13 cellular contexts compared by ENCODE assay signal in the genomic region with DNA sequence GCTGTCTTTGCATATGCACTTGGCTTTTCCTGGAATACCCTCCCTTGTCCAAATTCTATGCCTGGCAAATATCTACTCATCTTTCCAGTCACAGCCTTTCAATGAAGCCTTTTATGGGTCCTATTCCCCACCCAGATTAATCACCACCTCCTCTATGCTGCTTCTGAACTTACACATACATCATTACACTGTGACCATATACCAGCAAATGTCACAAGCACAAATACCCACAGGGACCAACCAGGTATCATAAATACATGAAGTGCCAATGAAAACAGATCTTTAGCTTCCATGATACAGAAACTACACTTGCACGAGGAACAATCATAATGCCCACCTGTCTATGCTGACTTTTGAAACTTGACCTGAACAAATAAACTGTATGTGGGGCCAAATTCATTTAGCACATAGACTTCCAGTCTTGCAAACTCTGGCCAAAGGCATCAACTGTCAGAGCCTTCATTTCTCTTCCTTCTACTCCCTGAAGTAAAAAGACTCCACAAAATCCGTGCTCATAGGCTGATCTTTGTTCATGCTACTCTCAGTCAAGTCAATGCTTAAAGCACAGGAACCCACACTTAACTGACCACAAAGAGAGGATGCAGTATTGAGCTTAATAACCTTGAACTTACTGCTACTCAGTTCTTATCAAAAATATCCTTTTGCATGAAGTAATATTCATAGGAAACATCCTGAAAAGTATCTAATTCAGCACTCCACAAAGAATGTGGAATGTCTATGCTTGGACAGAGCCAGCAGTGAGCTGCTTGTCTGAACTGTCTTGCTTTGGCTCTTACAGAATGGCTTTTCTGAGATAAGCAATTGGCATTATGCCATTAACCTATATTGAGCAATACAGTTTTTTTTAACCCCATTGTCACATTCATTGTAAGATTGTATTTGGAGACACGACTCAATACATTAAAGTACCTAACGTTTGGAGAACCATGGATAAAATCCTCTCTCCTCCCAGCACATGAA. TPM values are rescaled to one million over a fixed set of nuclear protein-coding genes. Genes with fewer than 3 reads are reported as not detected.
DNase-seq lines count a peak whose midpoint lies in the region; ATAC-seq and TF ChIP-seq lines count a peak whose summit lies in the region.
"Had no signal": no experiment of that assay in that cellular context is flagged by ENCODE, and none has a peak within 500 bp of the region (broad histone marks: within the 10 kb centered on the region; RNA-seq: fewer than 3 reads in every experiment).

No MANE protein-coding gene starts in this region.

- no peak for TF ChIP-seq EP300 in SK-N-SH (IDR thresholded peaks at IDR 0.05; ENCODE audit: borderline replicate concordance in 1 of 2, low read depth in 1 of 2, low read length in 1 of 2)

- H3F3A ChIP-seq in SK-N-SH (replicated peaks; ENCODE audit: insufficient read depth), result no peaks in the 10 kb centered on the region

- H3K4me2 ChIP-seq in SK-N-SH (no peak overlapping the region), H9 (ENCODE audit: insufficient read depth, insufficient read length, low read length) (no peak overlapping the region)

- 49% methylated on average over 4 of the region's 4 CpGs for WGBS in SK-N-SH (ENCODE audit: low lambda C conversion rate)
- WGBS in H9 (ENCODE audit: extremely low coverage, insufficient read length, low lambda C conversion rate), result no CpG with 5 or more reads among the region's 4 CpGs

- H3K4me3 Mint-ChIP-seq in H9, result no peak overlapping the region

- H3K4me3 ChIP-seq in HEK293 (ENCODE audit: low read depth, low read length) (no peak overlapping the region), SK-N-SH (ENCODE audit: low read depth in 2 of 2, low read length in 1 of 2) (no peak overlapping the region), fibroblast of villous mesenchyme (ENCODE audit: low read depth, low read length) (no peak overlapping the region)
- H3K4me3 ChIP-seq: upper lobe of left lung had no signal

- no peaks in the 10 kb centered on the region for H3K9me2 ChIP-seq in SK-N-SH

- H3K9ac ChIP-seq in SK-N-SH, result no peak overlapping the region
- no peak overlapping the region for H3K9ac ChIP-seq in H9 (ENCODE audit: extremely low read depth, insufficient read length, low read length)

- POLR2A ChIA-PET in HEK293 (lab: Yijun Ruan, JAX), result no interaction called here
- POLR2A ChIA-PET in SK-N-SH (lab: Yijun Ruan, JAX), result no interaction called here

- no peak overlapping the region for H2BK20ac ChIP-seq in H9 (ENCODE audit: low read depth, low read length, poor library complexity, severe bottlenecking)

- H3T11ph ChIP-seq in H9 (ENCODE audit: low read length), result no peak overlapping the region

- H2BK5ac ChIP-seq in H9 (ENCODE audit: insufficient read length, low read length), result no peak overlapping the region

- no peaks in the 10 kb centered on the region for H3K79me1 ChIP-seq in H9 (ENCODE audit: insufficient read depth, low read depth, low read length, poor library complexity, severe bottlenecking)

- H3K18ac ChIP-seq in H9 (ENCODE audit: insufficient read length, low read depth, low read length), result no peak overlapping the region

- no peak overlapping the region for H2AK5ac ChIP-seq in H9 (ENCODE audit: insufficient read length, low read length)

- intact Hi-C loops in head of caudate nucleus (cut with DNase I), result no loop called here

- H3K36me3 ChIP-seq in HEK293 (ENCODE audit: control insufficient read depth in 2 of 2, insufficient read depth in 1 of 2, low read length in 2 of 2) (no peaks in the 10 kb centered on the region), SK-N-SH (replicated peaks in 1 of 2; ENCODE audit: control insufficient read depth in 1 of 2, insufficient read depth in 2 of 2, low read length in 1 of 2) (no peaks in the 10 kb centered on the region)
- H3K36me3 ChIP-seq: upper lobe of left lung had no signal

- no peak overlapping the region for H3K27ac Mint-ChIP-seq in H9

- no peak overlapping the region for H3K23ac ChIP-seq in H9 (ENCODE audit: insufficient read length, low read depth, low read length)

- H3K79me2 ChIP-seq in SK-N-SH (ENCODE audit: insufficient read depth), result no peaks in the 10 kb centered on the region
- no peaks in the 10 kb centered on the region for H3K79me2 ChIP-seq in H9 (ENCODE audit: insufficient read depth, low read length)

- no peak overlapping the region for H3K56ac ChIP-seq in H9 (ENCODE audit: insufficient read length, low read depth, low read length)

- H3K4me1 ChIP-seq in HEK293 (ENCODE audit: control insufficient read depth, insufficient read depth, low read length), result 0 out of 2 replicates have a peak, but pooled peaks cover 2% of the 10 kb centered on the region
- H3K4me1 ChIP-seq in SK-N-SH (ENCODE audit: control insufficient read depth in 1 of 2, insufficient read depth in 2 of 2, low read depth in 1 of 2, low read length in 1 of 2), result peaks cover 0 to 8% of the 10 kb centered on the region in 2 experiments; a peak in 2 of 4 replicates
- no peaks in the 10 kb centered on the region for H3K4me1 ChIP-seq in H9 (ENCODE audit: insufficient read depth, low read length)

- H3K9me3 ChIP-seq in HEK293 (ENCODE audit: control insufficient read depth, insufficient read depth, low read depth, low read length) (no peaks in the 10 kb centered on the region), SK-N-SH (no peaks in the 10 kb centered on the region), H9 (ENCODE audit: control insufficient read depth, low read depth, low read length) (no peaks in the 10 kb centered on the region)
- H3K9me3 ChIP-seq: upper lobe of left lung had no signal

- CTCF ChIA-PET in HEK293 (lab: Yijun Ruan, JAX), result interaction anchor here (0.6 to 1.0 kb wide), 3 partner anchors 11 to 377 kb away, joined by 4 read pairs; no protein-coding TSS in a partner anchor
- CTCF ChIA-PET in SK-N-SH (lab: Yijun Ruan, JAX), result interaction anchor here (1.1 to 1.6 kb wide), 2 partner anchors 17 to 20 kb away, joined by 3 to 5 read pairs; no protein-coding TSS in a partner anchor

- no peak overlapping the region for H3K14ac ChIP-seq in H9 (ENCODE audit: insufficient read depth, low read length)

- H4K20me1 ChIP-seq in SK-N-SH (ENCODE audit: insufficient read depth) (no peaks in the 10 kb centered on the region), H9 (ENCODE audit: control insufficient read depth, insufficient read depth, insufficient read length) (no peaks in the 10 kb centered on the region)

- DNase-seq in AG08396 (ENCODE audit: low spot score) (peak; percentile 32), SK-N-SH (peak; percentile 24), fibroblast of villous mesenchyme (ENCODE audit: low read depth) (peak; percentile 54), H9 (no peak), RPMI8226 (no peak), head of caudate nucleus (no peak)
- DNase-seq: activated CD8-positive, alpha-beta memory T cell treated with anti-CD3 and anti-CD28 coated beads, Interleukin-2, amount 50 U/mL, for 48 hours; NCI-H2227 treated with DMSO at 0.1 percent for 48 hours; upper lobe of left lung had no signal

- H3K9me3 Mint-ChIP-seq in H9, result no peaks in the 10 kb centered on the region
- H3K9me3 Mint-ChIP-seq: CD14-positive monocyte had no signal

- no peak overlapping the region for H4K91ac ChIP-seq in H9 (ENCODE audit: insufficient read length, low read depth, low read length)

- no peaks in the 10 kb centered on the region for H3K4me1 Mint-ChIP-seq in H9

- no peak for TF ChIP-seq CTCF in HEK293 (tag by site-specific recombination; IDR thresholded peaks at IDR 0.05)
- TF ChIP-seq CTCF in SK-N-SH (IDR thresholded peaks at IDR 0.05), result no peak
- no peak for TF ChIP-seq CTCF in fibroblast of villous mesenchyme (IDR thresholded peaks at IDR 0.05; ENCODE audit: insufficient read depth, low read depth, low read length)
- no peak for TF ChIP-seq CTCF in H9 (conservative IDR thresholded peaks at IDR 0.05)

- H3K27me3 ChIP-seq in SK-N-SH (ENCODE audit: insufficient read depth) (no peaks in the 10 kb centered on the region), H9 (ENCODE audit: insufficient read depth, low read length) (no peaks in the 10 kb centered on the region)
- H3K27me3 ChIP-seq: upper lobe of left lung had no signal

- H3K36me3 Mint-ChIP-seq in H9 (ENCODE audit: insufficient read depth in 1 of 3, low read depth in 3 of 3), result no peaks in the 10 kb centered on the region

- H3K27ac ChIP-seq in HEK293 (ENCODE audit: extremely low read depth, low read depth, low read length), result no peak overlapping the region; the same call in 1 of the 2 replicates
- H3K27ac ChIP-seq in SK-N-SH (ENCODE audit: low read depth in 2 of 2, low read length in 1 of 2), result no peak overlapping the region
- H3K27ac ChIP-seq in H9 (ENCODE audit: insufficient read length, low read depth, low read length), result no peak overlapping the region
- H3K27ac ChIP-seq: upper lobe of left lung had no signal

- no peaks in the 10 kb centered on the region for H3K27me3 Mint-ChIP-seq in H9 (ENCODE audit: low read depth)

- no peak overlapping the region for H3K4ac ChIP-seq in H9 (ENCODE audit: low read depth, low read length)

- no peak overlapping the region for H2BK12ac ChIP-seq in H9 (ENCODE audit: insufficient read length, low read depth, low read length)

- no peak overlapping the region for H2BK15ac ChIP-seq in H9 (ENCODE audit: low read depth, low read length)

- H3K23me2 ChIP-seq in H9 (ENCODE audit: insufficient read length, low read depth, low read length, poor library complexity, severe bottlenecking), result no peaks in the 10 kb centered on the region

- H2BK120ac ChIP-seq in H9 (ENCODE audit: low read depth, low read length, poor library complexity, severe bottlenecking), result no peak overlapping the region

- H4K8ac ChIP-seq in H9 (replicated peaks; ENCODE audit: insufficient read length, low read depth, low read length), result no peak overlapping the region

- TF ChIP-seq RAD21 in SK-N-SH (IDR thresholded peaks at IDR 0.05; ENCODE audit: low read length), result no peak

- no peak overlapping the region for H4K5ac ChIP-seq in H9 (ENCODE audit: insufficient read length, low read depth, low read length)

- no peak for ATAC-seq in HG03135 (IDR thresholded peaks at IDR 0.05; ENCODE audit: unreplicated experiment)

- H2AFZ ChIP-seq in SK-N-SH (ENCODE audit: low read depth) (no peak overlapping the region), H9 (ENCODE audit: low read length) (no peak overlapping the region)

TF ChIP-seq in HEK293, 187 proteins besides CTCF, POLR2A, EP300 and RAD21 (continues in another document):
- TF ChIP-seq ZNF433 (tag by site-specific recombination; IDR thresholded peaks at IDR 0.05; ENCODE audit: low read depth), result no peak

TF ChIP-seq in SK-N-SH, 30 proteins besides CTCF, POLR2A, EP300 and RAD21 (continues in another document):
- TF ChIP-seq GATA2 (CRISPR knock-in tag; IDR thresholded peaks at IDR 0.05), result 0 out of 2 replicates have a peak, but pooled peaks have one; percentile 19
- TF ChIP-seq SMC3 (IDR thresholded peaks at IDR 0.05; ENCODE audit: low read depth, low read length), result no peak
- TF ChIP-seq, protein P1, sequence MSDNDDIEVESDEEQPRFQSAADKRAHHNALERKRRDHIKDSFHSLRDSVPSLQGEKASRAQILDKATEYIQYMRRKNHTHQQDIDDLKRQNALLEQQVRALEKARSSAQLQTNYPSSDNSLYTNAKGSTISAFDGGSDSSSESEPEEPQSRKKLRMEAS (IDR thresholded peaks at IDR 0.05; ENCODE audit: low read depth), result no peak

RNA-seq across cellular contexts. Expression of a gene that starts 21.9 kb away (rescaled TPM):
- polyA plus RNA-seq in SK-N-SH (2012; rRNA removed), result 9.4 and 12.3 TPM in 2 replicates
- polyA plus RNA-seq in SK-N-SH (2012; cell fraction: cytosol; rRNA removed), result 8.3 and 9.4 TPM in 2 replicates
- 4.7 and 7.3 TPM in 2 replicates for polyA plus RNA-seq in SK-N-SH (2012; cell fraction: nucleus; rRNA removed)
- total RNA-seq in fibroblast of villous mesenchyme, result 54.4 and 108 TPM in 2 replicates
- 0.99 and 1.3 TPM in 2 replicates for total RNA-seq in H9 (2021)
- total RNA-seq: T-helper 1 cell treated with Interleukin-12 subunit alpha and Interleukin-12 subunit beta and Interleukin-4 antibody, amounts not matched to agents 30 ng/mL and 1 ng/mL, for 36 hours had no signal

Comparison
In these comparisons a context has a peak if more than half of its experiments do, and no peak if none do; other contexts are left out.
1. DNase-seq: peak in AG08396 (single experiment), SK-N-SH (single experiment) and fibroblast of villous mesenchyme (single experiment); none in H9 (single experiment), RPMI8226 (single experiment) and head of caudate nucleus (0 of 42).
2. RNA of a gene that starts 21.9 kb away (total RNA-seq): 54.4 to 108 TPM in fibroblast of villous mesenchyme; 0.99 to 1.3 TPM in H9; every median in the first group is over 10 times any median in the second.